24 cellular contexts compared by ENCODE assay signal in genomic region chr6:37230104-37230503, GRCh38. TPM values are rescaled to one million over a fixed set of nuclear protein-coding genes. Genes with fewer than 3 reads are reported as not detected.
"Had no signal": no experiment of that assay in that cellular context is flagged by ENCODE, and none has a peak within 500 bp of the region (broad histone marks: within the 10 kb centered on the region; RNA-seq: fewer than 3 reads in every experiment).

No MANE protein-coding gene starts in this region.

- H2AFZ ChIP-seq: parathyroid adenoma had no signal

- H3K36me3 Mint-ChIP-seq: stimulated activated memory B cell treated with anti-CD40 and anti-IgM and Interleukin-4, amounts not matched to agents 10 μg/mL and 1 μg/mL and 100 μg/mL, for 72 hours had no signal

- H3K4me3 ChIP-seq: heart left ventricle, prostate gland, right lobe of liver, spleen, testis, tibial nerve, upper lobe of right lung, vagina had no signal

- H3K36me3 ChIP-seq: heart left ventricle, prostate gland, right lobe of liver, spleen, tibial nerve, upper lobe of right lung, vagina had no signal

- H3K27me3 ChIP-seq: heart left ventricle, right lobe of liver, spleen, testis, tibial nerve, upper lobe of right lung, vagina had no signal

- H3K79me2 ChIP-seq: parathyroid adenoma had no signal

- H3K9me3 Mint-ChIP-seq: neural crest cell; stimulated activated memory B cell treated with anti-CD40 and anti-IgM and Interleukin-4, amounts not matched to agents 10 μg/mL and 1 μg/mL and 100 μg/mL, for 72 hours; stimulated activated naive CD8-positive, alpha-beta T cell treated with anti-CD3 and anti-CD28 coated beads, Interleukin-15, Interleukin-2, amounts not matched to agents 100 ng/mL and 50 ng/mL, for 24 hours had no signal

- H3K9ac ChIP-seq: parathyroid adenoma had no signal

- H3K4me1 ChIP-seq: heart left ventricle, parathyroid adenoma, prostate gland, right lobe of liver, spleen, testis, tibial nerve, upper lobe of right lung, vagina had no signal

- DNase-seq: effector memory CD4-positive, alpha-beta T cell; heart left ventricle; hippocampal formation; kidney glomerular epithelial cell; naive thymus-derived CD4-positive, alpha-beta T cell; occipital lobe; right lobe of liver; spleen; stimulated activated CD4-positive, alpha-beta T cell treated with anti-CD3 and anti-CD28 coated beads, Interleukin-15, amount 100 ng/mL, for 24 hours; stimulated activated CD4-positive, alpha-beta T cell treated with anti-CD3 and anti-CD28 coated beads, Interleukin-1b, Interleukin-23, amount 100 ng/mL, for 48 hours; stimulated activated CD4-positive, alpha-beta T cell treated with anti-CD3 and anti-CD28 coated beads, Interleukin-4, amount 100 ng/mL, for 24 hours; testis; upper lobe of right lung had no signal

- H3K27ac ChIP-seq: heart left ventricle, parathyroid adenoma, prostate gland, right lobe of liver, spleen, testis, tibial nerve, upper lobe of right lung, vagina had no signal

- ATAC-seq: esophagus mucosa; heart left ventricle; naive thymus-derived CD4-positive, alpha-beta T cell; right lobe of liver; stimulated activated memory B cell treated with anti-CD40 and anti-IgM and Interleukin-4, amounts not matched to agents 10 μg/mL and 1 μg/mL and 100 μg/mL, for 72 hours; upper lobe of right lung had no signal

- H3K27ac Mint-ChIP-seq: naive thymus-derived CD4-positive, alpha-beta T cell; stimulated activated memory B cell treated with anti-CD40 and anti-IgM and Interleukin-4, amounts not matched to agents 10 μg/mL and 1 μg/mL and 100 μg/mL, for 72 hours; stimulated activated naive CD8-positive, alpha-beta T cell treated with anti-CD3 and anti-CD28 coated beads, Interleukin-15, Interleukin-2, amounts not matched to agents 100 ng/mL and 50 ng/mL, for 24 hours had no signal

- H3K9me3 ChIP-seq: heart left ventricle, prostate gland, right lobe of liver, spleen, testis, tibial nerve, upper lobe of right lung, vagina had no signal

- FAIRE-seq: endometrium, frontal cortex, islet of Langerhans had no signal

- H3K4me1 Mint-ChIP-seq: neural crest cell; stimulated activated memory B cell treated with anti-CD40 and anti-IgM and Interleukin-4, amounts not matched to agents 10 μg/mL and 1 μg/mL and 100 μg/mL, for 72 hours had no signal

- H3K4me3 Mint-ChIP-seq: naive thymus-derived CD4-positive, alpha-beta T cell; neural crest cell; stimulated activated memory B cell treated with anti-CD40 and anti-IgM and Interleukin-4, amounts not matched to agents 10 μg/mL and 1 μg/mL and 100 μg/mL, for 72 hours; stimulated activated naive CD8-positive, alpha-beta T cell treated with anti-CD3 and anti-CD28 coated beads, Interleukin-15, Interleukin-2, amounts not matched to agents 100 ng/mL and 50 ng/mL, for 24 hours had no signal

- H3K27me3 Mint-ChIP-seq: stimulated activated memory B cell treated with anti-CD40 and anti-IgM and Interleukin-4, amounts not matched to agents 10 μg/mL and 1 μg/mL and 100 μg/mL, for 72 hours had no signal

RNA-seq across cellular contexts. Expression of gene TMEM217, which starts 27.8 kb away (rescaled TPM):
- total RNA-seq: vagina had no signal
